8 cellular contexts compared by ENCODE assay signal in the genomic region with DNA sequence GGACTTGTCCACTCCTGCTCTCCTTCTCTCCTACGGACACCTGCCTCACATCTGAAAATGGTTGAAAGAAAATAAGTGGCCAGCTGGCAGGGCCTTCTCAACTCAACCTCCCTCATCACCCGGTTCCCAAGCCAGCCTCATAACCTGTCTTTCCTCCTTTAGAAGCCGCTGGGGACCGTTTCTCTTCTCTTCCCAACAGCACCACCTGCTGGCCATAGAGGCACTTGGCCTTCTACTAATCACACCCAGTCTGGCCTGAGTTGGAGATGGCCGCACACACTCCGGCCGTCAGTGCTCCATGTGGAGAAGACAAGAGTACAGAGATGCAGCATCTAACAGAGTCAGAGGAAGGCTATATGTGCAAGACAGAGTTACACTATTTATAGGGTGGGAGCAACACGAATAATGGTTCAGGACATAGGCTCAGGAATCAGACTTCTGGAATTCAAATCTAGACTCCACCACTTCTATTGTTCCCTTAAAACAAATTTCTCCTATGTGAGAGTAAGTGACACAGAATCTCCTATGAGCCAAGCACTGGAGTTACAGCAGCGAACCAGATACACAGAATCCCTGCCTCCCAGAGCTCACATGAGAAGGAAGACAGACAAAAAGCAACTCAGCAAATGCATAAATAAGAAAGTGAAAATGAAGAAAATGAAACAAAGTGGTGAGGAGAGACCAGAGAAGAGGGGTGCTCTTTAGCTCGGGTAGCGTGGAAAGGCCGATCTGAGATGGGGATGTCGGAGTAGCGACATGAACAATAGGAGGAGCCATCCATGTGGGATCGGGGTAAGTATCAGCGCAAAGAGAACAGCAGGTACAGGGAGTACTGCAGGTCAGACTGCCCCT. TPM values are rescaled to one million over a fixed set of nuclear protein-coding genes. Genes with fewer than 3 reads are reported as not detected.
DNase-seq lines count a peak whose midpoint lies in the region; ATAC-seq and TF ChIP-seq lines count a peak whose summit lies in the region.
"Not testable (repeated sequence)": the region's sequence is repeated elsewhere in the genome, so short reads cannot be mapped to it uniquely, and the experiment has no call there.

No MANE protein-coding gene starts in this region.

- H3K4me3 ChIP-seq in Caco-2 (ENCODE audit: low read depth, low read length); PC-3 (ENCODE audit: low read length); mucosa of descending colon: not testable (repeated sequence)

- peak; percentile 72 to 74 for DNase-seq in Caco-2
- peak; percentile 81 for DNase-seq in PC-3
- DNase-seq in activated T-cell treated with anti-CD3 and anti-CD28 coated beads for 24 hours (ENCODE audit: low read depth): peak; percentile 40
- peak in 2 of 3 donors; percentile 74 to 78 for DNase-seq in mucosa of descending colon
- peak; percentile 39 for DNase-seq in stimulated activated CD8-positive, alpha-beta memory T cell treated with anti-CD3 and anti-CD28 coated beads, Interleukin-4, amount 100 ng/mL, for 24 hours (ENCODE audit: low read depth)

- not testable (repeated sequence) for H3K4me1 Mint-ChIP-seq in Caco-2 (ENCODE audit: low read depth, unreplicated experiment)

- H3K27ac ChIP-seq in PC-3 (ENCODE audit: low read length): not testable (repeated sequence)

- POLR2A ChIA-PET in Caco-2 (lab: Charles Lee); PC-3 (lab: Charles Lee; ENCODE audit: unreplicated experiment): not testable (repeated sequence)

- not testable (repeated sequence) for H2AFZ ChIP-seq in PC-3 (ENCODE audit: low read length)

- intact Hi-C loops in Caco-2 (cut with micrococcal nuclease; ENCODE audit: unreplicated experiment) (loop anchor here (1.0 kb wide), 3 partner anchors 31 to 353 kb away; no protein-coding TSS in a partner anchor), PC-3 (cut with micrococcal nuclease) (loop anchor here (1.0 kb wide), 1 partner anchor 352 kb away; no protein-coding TSS in a partner anchor)
- intact Hi-C loops in mucosa of descending colon (cut with DNase I, micrococcal nuclease): not testable (repeated sequence)

- not testable (repeated sequence) for H3K4me1 ChIP-seq in Caco-2; PC-3 (ENCODE audit: insufficient read depth, low read length); mucosa of descending colon (ENCODE audit: low read depth)

- not testable (repeated sequence) for H3K9me3 Mint-ChIP-seq in Caco-2 (ENCODE audit: unreplicated experiment)

- H3K9me2 ChIP-seq in PC-3 (replicated peaks; ENCODE audit: low read length): not testable (repeated sequence)

- CTCF ChIA-PET in Caco-2 (lab: Charles Lee): not testable (repeated sequence)
- CTCF ChIA-PET in PC-3 (lab: Charles Lee): interaction anchor here (0.6 kb wide), 1 partner anchor 222 kb away, joined by 3 read pairs; a partner anchor contains a TSS

- H3K36me3 ChIP-seq in Caco-2 (ENCODE audit: control insufficient read depth, insufficient read depth, low read length); PC-3 (ENCODE audit: low read depth, low read length); mucosa of descending colon (ENCODE audit: low read depth): not testable (repeated sequence)

- H3K27me3 Mint-ChIP-seq in Caco-2 (ENCODE audit: insufficient read depth, unreplicated experiment): peaks cover 22% of the 10 kb centered on the region

- not testable (repeated sequence) for H3K36me3 Mint-ChIP-seq in Caco-2 (ENCODE audit: insufficient read depth, unreplicated experiment)

- not testable (repeated sequence) for H3F3A ChIP-seq in PC-3 (ENCODE audit: low read length, unreplicated experiment)

- not testable (repeated sequence) for H3K4me3 Mint-ChIP-seq in Caco-2 (ENCODE audit: unreplicated experiment)

- not testable (repeated sequence) for H4K20me1 ChIP-seq in PC-3 (ENCODE audit: low read length)

- H3K9ac ChIP-seq in PC-3 (ENCODE audit: low read length): not testable (repeated sequence)

- peak; percentile 79 for ATAC-seq in GM21717 (IDR thresholded peaks at IDR 0.05; ENCODE audit: unreplicated experiment)
- ATAC-seq in PC-3: peak; percentile 99
- ATAC-seq in esophagus mucosa: peak; percentile 88
- ATAC-seq in mucosa of descending colon: peak; percentile 93

- H3K4me2 ChIP-seq in PC-3 (ENCODE audit: low read length): not testable (repeated sequence)

- not testable (repeated sequence) for H3K9me3 ChIP-seq in Caco-2; PC-3 (ENCODE audit: low read length); mucosa of descending colon

- not testable (repeated sequence) for H3K27me3 ChIP-seq in Caco-2 (replicated peaks; ENCODE audit: control insufficient read depth, insufficient read depth, low read length)
- peaks cover 74% of the 10 kb centered on the region for H3K27me3 ChIP-seq in PC-3 (ENCODE audit: low read length)

- not testable (repeated sequence) for H3K27ac Mint-ChIP-seq in Caco-2 (ENCODE audit: unreplicated experiment)

- H3K79me2 ChIP-seq in PC-3 (ENCODE audit: low read length): not testable (repeated sequence)

- TF ChIP-seq CTCF in Caco-2 (IDR thresholded peaks at IDR 0.05; ENCODE audit: insufficient read depth in 1 of 2, low read depth in 1 of 2, low read length in 1 of 2, severe bottlenecking in 1 of 2, unreplicated experiment in 1 of 2) (peak; percentile 61 to 65), LNCAP (IDR thresholded peaks at IDR 0.05) (peak; percentile 90), PC-3 (conservative IDR thresholded peaks at IDR 0.05; ENCODE audit: low read depth, low read length) (peak; percentile 76), mucosa of descending colon (IDR thresholded peaks at IDR 0.05) (peak; percentile 49)

- not testable (repeated sequence) for BruUV-seq in Caco-2 (replicated peaks; lab: Mats Ljungman, UMichigan); PC-3 (replicated peaks; lab: Mats Ljungman, UMichigan)

RNA-seq across cellular contexts. Expression of a gene that starts 5.9 kb away (rescaled TPM):
- total RNA-seq in Caco-2 (2022) (0.88 TPM in 1 of 2 replicates, not detected in the other), PC-3 (2014; rRNA removed) (not detected in 2 replicates), esophagus mucosa (not detected), mucosa of descending colon (not detected)

RNA-seq across cellular contexts. Expression of a gene that starts 20.0 kb away (rescaled TPM):
- total RNA-seq in Caco-2 (2022) (not detected in 2 replicates), PC-3 (2014; rRNA removed) (not detected in 2 replicates), esophagus mucosa (not detected), mucosa of descending colon (not detected)

RNA-seq across cellular contexts. Expression of a gene that starts 36.2 kb away (rescaled TPM):
- total RNA-seq in Caco-2 (2022) (not detected in 2 replicates), PC-3 (2014; rRNA removed) (not detected in 2 replicates), esophagus mucosa (not detected), mucosa of descending colon (not detected)
